Comparison of ENCODE assay signal across 15 cellular contexts in the genomic region with DNA sequence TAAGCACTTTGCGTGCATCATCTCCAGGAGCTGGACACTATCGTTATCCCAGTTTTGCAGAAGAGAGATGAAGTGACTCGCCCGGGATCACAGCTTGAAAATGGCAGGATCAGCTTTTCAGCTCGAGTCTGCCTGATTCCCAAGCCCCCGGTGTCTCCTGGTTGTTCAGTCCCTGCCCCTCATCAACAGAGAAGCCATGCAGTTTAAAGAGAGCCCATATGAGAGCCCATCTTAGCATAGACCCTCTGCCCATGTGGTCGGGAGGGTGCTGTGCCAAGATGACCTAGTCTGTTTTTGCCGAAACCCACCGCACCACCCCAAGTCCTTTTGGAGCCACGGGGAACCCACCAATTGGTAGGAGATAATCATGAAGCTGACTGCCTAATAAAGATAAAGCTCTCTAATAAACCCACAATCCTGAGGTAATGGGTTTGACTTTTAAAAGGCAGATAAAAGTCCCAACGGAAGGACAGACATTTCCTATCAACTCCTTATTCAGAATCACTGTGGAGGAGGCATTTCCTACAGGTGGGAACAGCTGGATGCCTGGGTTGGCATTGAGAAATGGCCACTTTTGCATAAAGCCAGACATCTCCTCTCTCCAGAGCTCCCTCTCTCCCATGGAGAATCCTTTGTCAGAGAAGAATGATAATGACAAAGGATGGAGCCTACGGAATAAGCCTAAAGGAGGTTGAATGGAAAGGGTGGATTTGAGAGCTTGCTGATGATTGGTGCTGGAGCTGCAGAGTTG.
"Had no signal": no experiment of that assay in that cellular context is flagged by ENCODE, and none has a peak within 500 bp of the region (broad histone marks: within the 10 kb centered on the region; RNA-seq: fewer than 3 reads in every experiment).

No MANE protein-coding gene starts in this region.

- H3K4me3 ChIP-seq: skin epidermis, stomach, thyroid gland, uterus had no signal

- H3K9me3 ChIP-seq: stomach, thyroid gland, uterus had no signal

- H3K4me1 ChIP-seq: stomach, thyroid gland, uterus had no signal

- H3K36me3 ChIP-seq: stomach, thyroid gland, uterus had no signal

- H3K27ac ChIP-seq: skin epidermis, stomach, thyroid gland, uterus had no signal

- FAIRE-seq: kidney had no signal

- DNase-seq: activated CD4-positive, alpha-beta memory T cell treated with anti-CD3 and anti-CD28 coated beads for 36 hours; activated gamma-delta T cell; activated naive CD8-positive, alpha-beta T cell treated with anti-CD3 and anti-CD28 coated beads, Interleukin-2, amount 10 ng/mL, durations not matched to agents 7 days and 5 days; activated T-cell treated with anti-CD3 and anti-CD28 coated beads, Interleukin-2, amount 50 U/mL, for 4 hours; anterior cingulate cortex; dermis blood vessel endothelial cell; hippocampal formation; kidney; retina; stomach; T1000; thyroid gland; uterus had no signal

- ATAC-seq: activated T-cell treated with anti-CD3 and anti-CD28 coated beads, Interleukin-2, amount 50 U/mL, for 4 hours; esophagus mucosa had no signal

- H3K27me3 ChIP-seq: thyroid gland, uterus had no signal
